In the genomic region with DNA sequence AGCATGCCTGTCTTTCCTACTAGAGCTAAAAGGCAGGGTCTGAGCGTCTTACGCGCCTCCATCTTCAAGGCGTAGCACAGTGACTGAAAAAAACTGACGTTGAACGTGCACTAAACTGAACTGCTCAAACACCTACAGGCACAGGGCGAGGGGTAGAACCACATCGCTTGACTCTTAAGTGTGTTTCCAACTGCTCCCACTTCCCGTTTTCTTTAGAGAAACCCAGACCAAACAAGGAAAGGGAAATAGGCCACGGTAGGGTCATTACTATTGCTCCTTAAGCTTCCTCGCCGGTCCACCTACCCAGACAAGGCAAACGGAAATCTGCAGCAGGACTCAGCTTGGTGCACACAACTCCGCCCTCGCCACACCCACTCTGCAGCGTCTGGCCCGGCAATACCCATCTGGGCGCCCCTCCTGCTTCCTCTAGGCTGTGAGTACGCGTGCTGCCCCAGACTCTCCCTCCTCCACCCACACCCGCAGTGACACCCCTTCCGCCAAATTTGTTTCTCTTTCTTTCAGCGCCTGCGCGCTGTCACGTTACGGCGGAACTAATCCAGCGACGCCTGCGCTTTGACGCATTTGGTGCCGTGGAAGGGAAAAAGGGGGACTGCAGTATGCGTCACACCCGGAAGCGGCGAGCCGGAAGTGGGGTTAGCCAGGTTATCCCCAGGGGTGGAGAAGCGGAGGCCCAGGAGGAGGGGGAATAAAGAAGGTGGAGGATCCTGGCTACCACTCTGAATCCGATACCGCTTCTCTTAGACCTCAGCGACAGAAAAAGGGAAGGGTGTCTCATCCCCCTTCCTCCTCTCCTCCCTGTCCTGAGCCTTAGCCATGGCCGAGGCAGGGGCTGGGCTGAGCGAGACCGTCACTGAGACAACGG, we compare ENCODE assay signal across 8 cellular contexts. TPM values are rescaled to one million over a fixed set of nuclear protein-coding genes. Genes with fewer than 3 reads are reported as not detected.
DNase-seq lines count a peak whose midpoint lies in the region; ATAC-seq lines count a peak whose summit lies in the region.

Gene PPP1R11, plus strand, starts transcription at position 622 of the 883 bp plus-strand sequence. Its CDS starts 213 bp downstream, at position 835.

- peaks cover 24 to 49% (median 35%) of the 10 kb centered on the region in 3 donors for H3K36me3 Mint-ChIP-seq in immature natural killer cell

- peak within 1 kb of the TSS; percentile 91 to 98 (median 92) for H3K4me3 Mint-ChIP-seq in immature natural killer cell

- H3K27me3 Mint-ChIP-seq in immature natural killer cell (ENCODE audit: low read depth in 3 of 3), result peaks cover 7 to 17% (median 9%) of the 10 kb centered on the region in 3 donors

- no peaks in the 10 kb centered on the region for H3K9me3 Mint-ChIP-seq in immature natural killer cell

- H3K27ac Mint-ChIP-seq in immature natural killer cell, result peak within 1 kb of the TSS; percentile 96 to 99 (median 99)

- DNase-seq in AG08396 (ENCODE audit: low spot score) (peak; percentile 96), NCI-H345 treated with DMSO at 0.1 percent for 48 hours (lab: John Stamatoyannopoulos, UW; ENCODE audit: unreplicated experiment) (peak; percentile 96), immature natural killer cell (peak; percentile 99), smooth muscle cell of the brain vasculature (ENCODE audit: low read depth, low spot score) (peak; percentile 98)
- DNase-seq in activated CD4-positive, CD25-positive, alpha-beta regulatory T cell (lab: John Stamatoyannopoulos, UW), result peak; percentile 94 to 98 (median 96)
- peak; percentile 100 for DNase-seq in central memory CD4-positive, alpha-beta T cell

- H3K4me1 Mint-ChIP-seq in immature natural killer cell, result peaks cover 55 to 76% of the 10 kb centered on the region in 2 donors

- ATAC-seq in GM19023 (IDR thresholded peaks at IDR 0.05; ENCODE audit: unreplicated experiment) (peak; percentile 97), HG03280 (IDR thresholded peaks at IDR 0.05; ENCODE audit: unreplicated experiment) (peak; percentile 95)

RNA-seq across cellular contexts. Expression of gene PPP1R11, which starts in this region (rescaled TPM):
- 100 to 1,000 TPM in 1 of 3 donors, 10 to 100 TPM in 2; 72.9 to 129 (median 98.8) TPM for polyA plus RNA-seq in immature natural killer cell

Comparison
In these comparisons a context has a peak if more than half of its experiments do, and no peak if none do; other contexts are left out.
1. Peak in every context shown above with its lines: DNase-seq and ATAC-seq.